Comparison of ENCODE assay signal across 8 cellular contexts in the genomic region with DNA sequence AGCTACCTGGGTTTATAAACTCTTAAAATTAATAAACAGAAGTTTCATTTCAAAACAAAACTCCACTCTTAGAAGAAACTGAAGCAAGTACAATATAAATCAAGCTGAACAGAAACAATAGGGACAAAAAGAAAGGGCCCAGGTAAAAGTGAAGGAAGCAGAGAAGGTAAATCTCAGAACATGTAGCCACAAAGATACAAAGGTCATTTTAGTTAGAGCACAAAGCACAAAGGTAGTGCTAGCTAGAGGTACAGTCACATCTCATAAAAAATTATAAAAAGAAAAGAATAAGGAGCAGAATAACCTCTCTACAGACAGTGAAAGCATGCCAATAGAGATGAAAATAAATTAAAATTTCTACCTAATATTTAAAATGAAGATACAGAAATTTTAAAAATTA.
"Had no signal": no experiment of that assay in that cellular context is flagged by ENCODE, and none has a peak within 500 bp of the region (broad histone marks: within the 10 kb centered on the region; RNA-seq: fewer than 3 reads in every experiment).

No MANE protein-coding gene starts in this region.

- DNase-seq: GDM1, GF-D8 had no signal

- H3K4me3 ChIP-seq: GM12878 had no signal

- FAIRE-seq: G401.6, GM12878, GM12891, GM12892, GM18507, GM19239 had no signal

- ATAC-seq: GM12878 had no signal
